8 cellular contexts compared by ENCODE assay signal in the genomic region with DNA sequence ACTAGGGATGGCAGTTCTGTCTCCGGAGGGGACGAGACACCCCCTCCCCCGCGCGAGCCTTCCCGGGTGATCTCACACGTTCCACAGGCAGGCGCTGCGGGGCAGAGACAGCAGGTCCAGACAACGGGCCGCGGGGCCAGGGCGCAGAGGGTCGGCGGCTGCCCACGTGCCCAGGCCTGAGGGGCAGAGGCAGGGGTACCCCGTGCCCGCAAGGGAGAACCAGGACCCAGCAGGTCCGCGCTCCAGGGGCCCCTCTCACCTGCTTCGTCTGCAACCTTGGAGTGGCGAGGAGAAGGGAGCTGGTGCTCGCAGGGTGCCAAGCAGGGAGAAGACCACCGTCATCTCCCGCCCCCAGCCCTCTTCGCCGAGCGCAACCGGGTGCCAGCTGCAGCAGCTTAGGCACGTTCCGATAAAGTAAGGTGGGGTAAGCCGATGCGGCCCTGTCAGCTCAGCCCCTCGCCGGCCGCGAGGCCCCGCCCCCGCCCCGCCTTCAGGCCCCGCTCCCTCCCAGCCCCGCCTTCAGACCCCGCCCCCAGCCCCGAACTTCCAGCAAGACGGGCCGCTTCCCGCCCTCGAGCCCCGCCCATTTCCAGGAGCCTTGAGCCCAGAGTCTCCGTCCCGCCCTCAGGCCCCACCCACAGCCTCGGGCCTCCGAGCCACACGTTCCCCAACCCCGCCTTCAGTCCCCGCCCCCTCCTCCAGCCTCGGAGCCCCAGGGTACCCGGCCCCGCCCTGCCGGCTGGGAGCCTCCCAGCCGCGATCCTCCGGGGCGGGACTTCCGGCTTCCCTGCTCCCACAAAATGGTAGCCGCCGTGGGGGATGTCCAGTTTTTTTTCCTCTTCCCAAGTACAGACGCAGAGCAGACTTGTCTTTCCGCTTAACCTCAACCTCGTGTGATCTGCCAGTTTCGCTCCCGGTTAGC. TPM values are rescaled to one million over a fixed set of nuclear protein-coding genes. Genes with fewer than 3 reads are reported as not detected.
DNase-seq lines count a peak whose midpoint lies in the region; ATAC-seq and TF ChIP-seq lines count a peak whose summit lies in the region.

A gene with protein sequence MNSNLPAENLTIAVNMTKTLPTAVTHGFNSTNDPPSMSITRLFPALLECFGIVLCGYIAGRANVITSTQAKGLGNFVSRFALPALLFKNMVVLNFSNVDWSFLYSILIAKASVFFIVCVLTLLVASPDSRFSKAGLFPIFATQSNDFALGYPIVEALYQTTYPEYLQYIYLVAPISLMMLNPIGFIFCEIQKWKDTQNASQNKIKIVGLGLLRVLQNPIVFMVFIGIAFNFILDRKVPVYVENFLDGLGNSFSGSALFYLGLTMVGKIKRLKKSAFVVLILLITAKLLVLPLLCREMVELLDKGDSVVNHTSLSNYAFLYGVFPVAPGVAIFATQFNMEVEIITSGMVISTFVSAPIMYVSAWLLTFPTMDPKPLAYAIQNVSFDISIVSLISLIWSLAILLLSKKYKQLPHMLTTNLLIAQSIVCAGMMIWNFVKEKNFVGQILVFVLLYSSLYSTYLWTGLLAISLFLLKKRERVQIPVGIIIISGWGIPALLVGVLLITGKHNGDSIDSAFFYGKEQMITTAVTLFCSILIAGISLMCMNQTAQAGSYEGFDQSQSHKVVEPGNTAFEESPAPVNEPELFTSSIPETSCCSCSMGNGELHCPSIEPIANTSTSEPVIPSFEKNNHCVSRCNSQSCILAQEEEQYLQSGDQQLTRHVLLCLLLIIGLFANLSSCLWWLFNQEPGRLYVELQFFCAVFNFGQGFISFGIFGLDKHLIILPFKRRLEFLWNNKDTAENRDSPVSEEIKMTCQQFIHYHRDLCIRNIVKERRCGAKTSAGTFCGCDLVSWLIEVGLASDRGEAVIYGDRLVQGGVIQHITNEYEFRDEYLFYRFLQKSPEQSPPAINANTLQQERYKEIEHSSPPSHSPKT (minus strand): TSS at position 416 of the 922 bp plus-strand sequence. CDS start 5,073 bp downstream, outside the sequence.

- H3K4me3 Mint-ChIP-seq in activated B cell treated with CpG ODN at 0.5 μM for 24 hours: peak within 1 kb of the TSS; percentile 96

- peak within 1 kb of the TSS; percentile 93 for H3K27ac Mint-ChIP-seq in activated B cell treated with CpG ODN at 0.5 μM for 24 hours

- POLR2A ChIA-PET in activated B cell treated with CpG ODN at 0.5 μM for 24 hours (lab: Charles Lee): interaction anchor here (0.7 to 2.2 kb wide), 9 partner anchors 10 to 147 kb away, joined by 3 to 12 read pairs (median 4); a partner anchor contains a TSS

- no peaks in the 10 kb centered on the region for H3K9me3 Mint-ChIP-seq in activated B cell treated with CpG ODN at 0.5 μM for 24 hours

- in situ Hi-C loops in GM18951 (cut with MboI; ENCODE audit: low sequenced_read_pairs, unreplicated experiment): no loop called here

- CTCF ChIA-PET in activated B cell treated with CpG ODN at 0.5 μM for 24 hours (lab: Charles Lee): interaction anchor here (0.8 to 5.3 kb wide), 5 partner anchors 15 to 201 kb away, joined by 3 to 27 read pairs (median 3); no protein-coding TSS in a partner anchor

- H3K4me3 ChIP-seq in AG09309 (ENCODE audit: control insufficient read depth, low read depth, low read length): peak within 1 kb of the TSS; percentile 57

- peaks cover 6% of the 10 kb centered on the region for H3K36me3 Mint-ChIP-seq in activated B cell treated with CpG ODN at 0.5 μM for 24 hours (ENCODE audit: low read depth)

- TF ChIP-seq CTCF in AG09309 (IDR thresholded peaks at IDR 0.05; ENCODE audit: control insufficient read depth, insufficient read depth, low read depth, low read length, missing control alignments) (no peak), activated B cell treated with CpG ODN at 0.5 μM for 24 hours (IDR thresholded peaks at IDR 0.05) (no peak)

- ATAC-seq in HG03175 (IDR thresholded peaks at IDR 0.05; ENCODE audit: unreplicated experiment) (peak; percentile 89), activated B cell treated with CpG ODN at 0.5 μM for 24 hours (ENCODE audit: low read depth) (peak; percentile 97)

- H3K4me1 Mint-ChIP-seq in activated B cell treated with CpG ODN at 0.5 μM for 24 hours: peaks cover 37% of the 10 kb centered on the region

- intact Hi-C loops in activated B cell treated with CpG ODN at 0.5 μM for 24 hours (cut with micrococcal nuclease): loop anchor here (1.0 to 5.0 kb wide), 12 partner anchors 7 to 1930 kb away; a partner anchor contains a TSS

- peak; percentile 67 for TF ChIP-seq POLR2A in GM18951 (IDR thresholded peaks at IDR 0.05; ENCODE audit: extremely low read depth, insufficient read depth, insufficient read length)

- DNase-seq in AG09309 (ENCODE audit: low read depth): peak; percentile 88
- peak; percentile 99 for DNase-seq in NCI-H345 (lab: John Stamatoyannopoulos, UW)
- peak; percentile 86 for DNase-seq in activated B cell treated with CpG ODN at 0.5 μM for 24 hours
- DNase-seq in central memory CD4-positive, alpha-beta T cell: peak; percentile 77
- peak; percentile 98 for DNase-seq in iris pigment epithelial cell (ENCODE audit: low read depth)
- peak; percentile 98 to 100 for DNase-seq in stimulated activated CD4-positive, alpha-beta T cell treated with anti-CD3 and anti-CD28 coated beads, Interleukin-12 subunit alpha, Interleukin-12 subunit beta, amount 100 ng/mL, for 24 hours (ENCODE audit: low read depth in 2 of 2)

- no peaks in the 10 kb centered on the region for H3K27me3 Mint-ChIP-seq in activated B cell treated with CpG ODN at 0.5 μM for 24 hours

RNA-seq across cellular contexts. Expression of the gene that starts here (rescaled TPM):
- 2.8 TPM in 2 replicates for total RNA-seq in activated B cell treated with CpG ODN at 0.5 μM for 24 hours

Comparison
In these comparisons a context has a peak if more than half of its experiments do, and no peak if none do; other contexts are left out.
1. Peak in every context shown above with its lines: DNase-seq, ATAC-seq and H3K4me3 ChIP-seq.